24 cellular contexts compared by ENCODE assay signal in the genomic region with DNA sequence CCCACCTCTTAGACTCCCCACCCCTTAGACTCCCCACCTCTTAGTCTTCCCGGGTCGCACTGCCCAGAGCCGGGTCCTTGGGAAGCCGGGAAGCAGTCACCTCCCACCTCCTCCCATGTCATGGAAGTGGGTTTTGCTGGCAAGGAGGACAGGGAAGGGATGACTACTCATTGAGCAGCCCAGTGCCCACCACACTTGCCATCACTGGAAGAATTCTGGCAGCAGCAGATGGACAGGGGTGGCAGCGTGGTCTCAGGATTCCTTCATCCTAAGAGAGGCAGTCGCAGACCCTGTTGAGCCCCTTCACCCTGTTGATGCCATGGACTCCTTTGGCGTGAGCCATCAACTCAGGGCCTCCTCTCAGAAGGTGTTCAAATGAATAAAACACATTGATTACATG.
"Had no signal": no experiment of that assay in that cellular context is flagged by ENCODE, and none has a peak within 500 bp of the region (broad histone marks: within the 10 kb centered on the region; RNA-seq: fewer than 3 reads in every experiment).

No MANE protein-coding gene starts in this region.

- H2AFZ ChIP-seq: hepatocyte had no signal

- H3K9me3 ChIP-seq: adrenal gland, ascending aorta, gastroesophageal sphincter, right lobe of liver, tibial nerve had no signal

- H3K4me2 ChIP-seq: hepatocyte had no signal

- H3K4me1 ChIP-seq: adrenal gland, ascending aorta, right lobe of liver had no signal

- H3K27ac ChIP-seq: adrenal gland, ascending aorta, cardiac muscle cell, gastroesophageal sphincter, hepatocyte, right lobe of liver, tibial nerve had no signal

- H3K36me3 ChIP-seq: cardiac muscle cell had no signal

- ATAC-seq: activated naive CD4-positive, alpha-beta T cell treated with anti-CD3 and anti-CD28 coated beads, Interleukin-2, amount 50 U/mL, for 72 hours; gastroesophageal sphincter; naive thymus-derived CD8-positive, alpha-beta T cell; stimulated activated memory B cell treated with anti-CD40 and anti-IgM and Interleukin-4, amounts not matched to agents 10 μg/mL and 1 μg/mL and 100 μg/mL, for 72 hours; stimulated activated naive CD8-positive, alpha-beta T cell treated with anti-CD3 and anti-CD28 coated beads, Interleukin-15, amount 100 ng/mL, for 72 hours had no signal

- H3K27me3 ChIP-seq: adrenal gland, ascending aorta, cardiac muscle cell, hepatocyte, right lobe of liver, tibial nerve had no signal

- DNase-seq: activated B cell treated with CpG ODN at 0.5 μM for 24 hours; activated CD4-positive, alpha-beta T cell treated with anti-CD3 and anti-CD28 coated beads for 4 hours; activated CD4-positive, alpha-beta T cell treated with anti-CD3 and anti-CD28 coated beads, Interleukin-2, amount 50 U/mL, for 4 hours; activated gamma-delta T cell treated with Interleukin-2 at 50 U/mL for 16 hours; activated T-cell treated with anti-CD3 and anti-CD28 coated beads, Interleukin-2, amount 50 U/mL, for 1 hour; cortex of kidney; islet precursor cell; left cardiac atrium; midbrain; stimulated activated CD4-positive, alpha-beta T cell treated with anti-CD3 and anti-CD28 coated beads, Interleukin-1b, Interleukin-23, amount 100 ng/mL, for 48 hours; stimulated activated CD4-positive, alpha-beta T cell treated with anti-CD3 and anti-CD28 coated beads, Interleukin-4, amount 100 ng/mL, for 4 hours; stimulated activated CD8-positive, alpha-beta memory T cell treated with anti-CD3 and anti-CD28 coated beads, Interleukin-4, amount 100 ng/mL, for 48 hours; stimulated activated naive CD8-positive, alpha-beta T cell treated with anti-CD3 and anti-CD28 coated beads, Interleukin-15, amount 100 ng/mL, for 72 hours; T-helper 1 cell had no signal

- H3K4me3 ChIP-seq: adrenal gland, ascending aorta, cardiac muscle cell, gastroesophageal sphincter, hepatocyte, right lobe of liver, tibial nerve had no signal

- H3K79me2 ChIP-seq: hepatocyte had no signal
